8 cellular contexts compared by ENCODE assay signal in genomic region chrX:97039363-97040029, GRCh38.
DNase-seq lines count a peak whose midpoint lies in the region; ATAC-seq and TF ChIP-seq lines count a peak whose summit lies in the region.

No MANE protein-coding gene starts in this region.

- H3K9me3 ChIP-seq in colonic mucosa (no peaks in the 10 kb centered on the region), OCI-LY7 (ENCODE audit: low read length) (no peaks in the 10 kb centered on the region)
- H3K9me3 ChIP-seq in naive thymus-derived CD4-positive, alpha-beta T cell (ENCODE audit: control insufficient read depth in 2 of 3, low read length in 3 of 3) = no peaks in the 10 kb centered on the region

- H3K79me2 ChIP-seq in OCI-LY7 (ENCODE audit: insufficient read depth, low read depth, low read length) = no peaks in the 10 kb centered on the region

- no TSS peak for BruUV-seq in OCI-LY7 (replicated peaks; lab: Mats Ljungman, UMichigan)

- POLR2A ChIA-PET in naive thymus-derived CD4-positive, alpha-beta T cell (lab: Charles Lee) = no interaction called here
- POLR2A ChIA-PET in OCI-LY7 (lab: Charles Lee) = interaction anchor here (0.7 to 0.9 kb wide), 2 partner anchors 9 to 1550 kb away, joined by 3 to 4 read pairs; no protein-coding TSS in a partner anchor

- no peaks in the 10 kb centered on the region for H4K20me1 ChIP-seq in OCI-LY7 (ENCODE audit: insufficient read depth, low read length)

- H3K4me2 ChIP-seq in OCI-LY7 (ENCODE audit: low read length) = no peak overlapping the region

- no peak overlapping the region for H3K4me3 Mint-ChIP-seq in naive thymus-derived CD4-positive, alpha-beta T cell

- H3K4me3 ChIP-seq in GM12865 (ENCODE audit: low read depth, low read length) (no peak overlapping the region; the same call in 1 of the 2 replicates), colonic mucosa (no peak overlapping the region), OCI-LY7 (ENCODE audit: low read depth, low read length, poor library complexity, severe bottlenecking) (no peak overlapping the region)
- no peak overlapping the region for H3K4me3 ChIP-seq in naive thymus-derived CD4-positive, alpha-beta T cell (ENCODE audit: low read length)

- H3K9ac ChIP-seq in colonic mucosa (ENCODE audit: low read depth in 2 of 2, low read length in 2 of 2) = no peak overlapping the region

- peak; percentile 70 for DNase-seq in GM12865 (ENCODE audit: low read depth)
- peak; percentile 36 for DNase-seq in colonic mucosa
- DNase-seq in naive thymus-derived CD4-positive, alpha-beta T cell = no peak
- no peak for DNase-seq in OCI-LY7 (ENCODE audit: low spot score)
- DNase-seq in middle frontal gyrus (ENCODE audit: extremely low spot score, low spot score) = no peak
- DNase-seq in SIG-M5 (lab: John Stamatoyannopoulos, UW) = no peak

- H3K36me3 ChIP-seq in colonic mucosa (no peaks in the 10 kb centered on the region), OCI-LY7 (ENCODE audit: insufficient read depth, low read length) (no peaks in the 10 kb centered on the region)
- H3K36me3 ChIP-seq in naive thymus-derived CD4-positive, alpha-beta T cell (ENCODE audit: control insufficient read depth in 2 of 3, insufficient read depth in 3 of 3, low read length in 3 of 3) = no peaks in the 10 kb centered on the region

- H3K9me3 Mint-ChIP-seq in naive thymus-derived CD4-positive, alpha-beta T cell = peaks cover 0 to 6% (median 0%) of the 10 kb centered on the region in 11 donors

- peaks cover 0 to 7% (median 0%) of the 10 kb centered on the region in 7 donors for H3K4me1 Mint-ChIP-seq in naive thymus-derived CD4-positive, alpha-beta T cell

- H3K27me3 ChIP-seq in colonic mucosa = no peaks in the 10 kb centered on the region
- no peaks in the 10 kb centered on the region for H3K27me3 ChIP-seq in naive thymus-derived CD4-positive, alpha-beta T cell (ENCODE audit: control insufficient read depth in 2 of 2, insufficient read depth in 2 of 2, low read length in 2 of 2)

- H3K27ac Mint-ChIP-seq in naive thymus-derived CD4-positive, alpha-beta T cell = peak overlapping the region in 1 of 9 donors; percentile 33

- TF ChIP-seq CTCF in GM12865 (IDR thresholded peaks at IDR 0.05; ENCODE audit: insufficient read depth, low read depth, low read length, missing control alignments) (no peak), colonic mucosa (IDR thresholded peaks at IDR 0.05) (no peak), OCI-LY7 (conservative IDR thresholded peaks at IDR 0.05; ENCODE audit: low read length) (no peak)

- no peaks in the 10 kb centered on the region for H3K9me2 ChIP-seq in OCI-LY7 (ENCODE audit: insufficient read depth, low read length)

- intact Hi-C loops in colonic mucosa (cut with DNase I) (no loop called here), OCI-LY7 (cut with micrococcal nuclease; ENCODE audit: unreplicated experiment) (no loop called here)
- intact Hi-C loops in naive thymus-derived CD4-positive, alpha-beta T cell (cut with micrococcal nuclease) = no loop called here

- no peaks in the 10 kb centered on the region for H3K27me3 Mint-ChIP-seq in naive thymus-derived CD4-positive, alpha-beta T cell

- no peak overlapping the region for H2AFZ ChIP-seq in OCI-LY7 (ENCODE audit: low read length)

- H3K27ac ChIP-seq in colonic mucosa (no peak overlapping the region), OCI-LY7 (ENCODE audit: low read depth, low read length, poor library complexity, severe bottlenecking) (no peak overlapping the region)
- no peak overlapping the region for H3K27ac ChIP-seq in naive thymus-derived CD4-positive, alpha-beta T cell (ENCODE audit: low read depth, low read length)

- CTCF ChIA-PET in naive thymus-derived CD4-positive, alpha-beta T cell (lab: Charles Lee) = no interaction called here
- CTCF ChIA-PET in OCI-LY7 (lab: Charles Lee; ENCODE audit: unreplicated experiment) = no interaction called here

- peaks cover 0 to 6% (median 0%) of the 10 kb centered on the region in 5 donors for H3K36me3 Mint-ChIP-seq in naive thymus-derived CD4-positive, alpha-beta T cell

- peak; percentile 91 for ATAC-seq in GM21360 (IDR thresholded peaks at IDR 0.05; ENCODE audit: unreplicated experiment)
- ATAC-seq in HG03460 (IDR thresholded peaks at IDR 0.05; ENCODE audit: unreplicated experiment) = peak; percentile 95
- ATAC-seq in naive thymus-derived CD4-positive, alpha-beta T cell = no peak

- H3K4me1 ChIP-seq in colonic mucosa (no peaks in the 10 kb centered on the region), OCI-LY7 (ENCODE audit: insufficient read depth, low read length, poor library complexity, severe bottlenecking) (no peaks in the 10 kb centered on the region)
- no peaks in the 10 kb centered on the region for H3K4me1 ChIP-seq in naive thymus-derived CD4-positive, alpha-beta T cell (ENCODE audit: control insufficient read depth in 2 of 2, insufficient read depth in 2 of 2, low read length in 2 of 2)

Comparison
In these comparisons a context has a peak if more than half of its experiments do, and no peak if none do; other contexts are left out.
1. DNase-seq: peak in GM12865 (single experiment) and colonic mucosa (single experiment); none in naive thymus-derived CD4-positive, alpha-beta T cell (0 of 9), OCI-LY7 (single experiment), middle frontal gyrus (single experiment) and SIG-M5 (single experiment).